ENCODE assay signal across 34 cellular contexts in the genomic region with DNA sequence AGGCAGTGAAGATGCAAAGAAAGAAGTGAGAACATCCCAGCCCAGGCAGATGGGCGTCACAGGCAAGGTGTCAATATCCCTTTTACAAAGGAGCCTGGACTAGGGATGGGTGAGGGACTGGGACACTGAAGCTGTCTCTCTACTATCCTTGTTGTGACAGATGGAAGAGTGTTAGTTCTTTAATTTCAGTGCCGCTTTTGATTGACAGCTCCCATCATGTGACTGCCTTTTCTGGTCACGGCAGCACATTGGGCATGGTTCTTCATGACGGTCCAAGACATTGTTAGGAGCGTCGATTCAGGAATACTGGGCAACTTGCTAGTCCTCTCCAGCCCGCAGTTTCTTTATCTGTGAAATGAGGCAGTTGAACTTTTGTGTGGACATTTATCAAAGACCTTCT.
"Had no signal": no experiment of that assay in that cellular context is flagged by ENCODE, and none has a peak within 500 bp of the region (broad histone marks: within the 10 kb centered on the region; RNA-seq: fewer than 3 reads in every experiment).

No MANE protein-coding gene starts in this region.

- ATAC-seq: activated CD8-positive, alpha-beta T cell treated with anti-CD3 and anti-CD28 coated beads for 36 hours; activated naive CD4-positive, alpha-beta T cell treated with anti-CD3 and anti-CD28 coated beads, Interleukin-2, amount 50 U/mL, for 72 hours; activated T-cell treated with anti-CD3 and anti-CD28 coated beads, Interleukin-2, amount 50 U/mL, for 4 hours; activated T-cell treated with anti-CD3 and anti-CD28 coated beads, Interleukin-2, amount 50 U/mL, for 72 hours; activated T-helper 17 cell treated with anti-CD3 and anti-CD28 coated beads, Interleukin-2, amount 50 U/mL, for 72 hours; body of pancreas had no signal

- H3K27ac ChIP-seq: adrenal gland, body of pancreas, brain microvascular endothelial cell, breast epithelium, VCaP had no signal

- H3K36me3 ChIP-seq: adrenal gland, brain microvascular endothelial cell, breast epithelium had no signal

- H3K4me1 ChIP-seq: body of pancreas, breast epithelium had no signal

- FAIRE-seq: astrocyte, colon, TTC549 had no signal

- H3K27me3 ChIP-seq: adrenal gland, body of pancreas, brain microvascular endothelial cell, breast epithelium had no signal

- H3K9me3 ChIP-seq: adrenal gland, body of pancreas, breast epithelium had no signal

- DNase-seq: activated B cell treated with CpG ODN at 0.5 μM for 24 hours; activated CD4-positive, alpha-beta memory T cell treated with anti-CD3 and anti-CD28 coated beads for 36 hours; activated CD4-positive, alpha-beta T cell treated with anti-CD3 and anti-CD28 coated beads for 4 hours; activated CD4-positive, alpha-beta T cell treated with anti-CD3 and anti-CD28 coated beads, Interleukin-2, amount 10 ng/mL, durations not matched to agents 24 days and 14 days; activated CD4-positive, alpha-beta T cell treated with anti-CD3 and anti-CD28 coated beads, Interleukin-2, amount 50 U/mL, for 1 hour; activated CD4-positive, alpha-beta T cell treated with anti-CD3 and anti-CD28 coated beads, Interleukin-2, amount 50 U/mL, for 4 hours; activated CD4-positive, CD25-positive, alpha-beta regulatory T cell treated with anti-CD3 and anti-CD28 coated beads, Interleukin-2, amount 50 U/mL, for 72 hours; activated CD8-positive, alpha-beta memory T cell treated with anti-CD3 and anti-CD28 coated beads, Interleukin-2, amount 50 U/mL, for 4 hours; activated CD8-positive, alpha-beta T cell treated with anti-CD3 and anti-CD28 coated beads for 36 hours; activated effector memory CD4-positive, alpha-beta T cell treated with anti-CD3 and anti-CD28 coated beads, Interleukin-2, amount 50 U/mL, for 16 hours; activated gamma-delta T cell treated with Interleukin-2 at 50 U/mL for 16 hours; activated naive CD4-positive, alpha-beta T cell; activated naive CD4-positive, alpha-beta T cell treated with anti-CD3 and anti-CD28 coated beads for 36 hours; activated naive CD4-positive, alpha-beta T cell treated with anti-CD3 and anti-CD28 coated beads, Interleukin-2, amount 50 U/mL, for 16 hours; activated naive CD8-positive, alpha-beta T cell treated with anti-CD3 and anti-CD28 coated beads for 36 hours; activated T-cell treated with anti-CD3 and anti-CD28 coated beads for 4 hours; activated T-cell treated with anti-CD3 and anti-CD28 coated beads, Interleukin-2, amount 50 U/mL, for 1 hour; activated T-cell treated with anti-CD3 and anti-CD28 coated beads, Interleukin-2, amount 50 U/mL, for 4 hours; activated T-cell treated with anti-CD3 and anti-CD28 coated beads, Interleukin-2, amount 50 U/mL, for 72 hours; adrenal gland; amniotic stem cell; aorta; body of pancreas; brain microvascular endothelial cell; central memory CD4-positive, alpha-beta T cell; T-helper 2 cell; T-helper 9 cell had no signal

- H3K4me3 ChIP-seq: adrenal gland, body of pancreas, breast epithelium had no signal
